ENCODE assay signal across 24 cellular contexts in the genomic region with DNA sequence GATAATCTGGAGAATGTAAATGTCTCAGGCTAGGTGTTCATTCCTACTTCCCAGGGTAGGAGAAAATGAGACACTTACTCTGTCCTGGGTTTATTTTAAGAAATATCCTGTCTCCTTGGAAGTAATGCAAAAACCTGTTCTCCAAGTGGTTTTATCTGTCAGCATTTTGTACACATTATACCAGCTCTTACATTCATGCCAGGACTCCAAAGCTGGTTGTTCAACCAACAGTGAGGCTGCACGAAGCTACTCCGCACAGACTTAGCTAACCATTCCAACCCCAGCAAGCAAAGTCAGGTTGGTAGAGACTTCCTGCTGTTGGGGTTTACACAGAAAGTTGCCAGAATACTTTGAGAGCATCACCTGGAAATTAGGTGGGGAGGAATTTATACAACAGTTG. TPM values are rescaled to one million over a fixed set of nuclear protein-coding genes. Genes with fewer than 3 reads are reported as not detected.
DNase-seq lines count a peak whose midpoint lies in the region; ATAC-seq, FAIRE-seq and TF ChIP-seq lines count a peak whose summit lies in the region.
"Had no signal": no experiment of that assay in that cellular context is flagged by ENCODE, and none has a peak within 500 bp of the region (broad histone marks: within the 10 kb centered on the region; RNA-seq: fewer than 3 reads in every experiment).

No MANE protein-coding gene starts in this region.

- H2AFZ ChIP-seq in H9 (ENCODE audit: low read length) (no peak overlapping the region), H1 (ENCODE audit: low read length) (no peak overlapping the region), trophoblast cell (ENCODE audit: insufficient read depth, low read length, poor library complexity) (no peak overlapping the region)

- H3K27me3 ChIP-seq in DOHH2 (ENCODE audit: control insufficient read depth, low read length) (no peaks in the 10 kb centered on the region), H9 (ENCODE audit: insufficient read depth, low read length) (no peaks in the 10 kb centered on the region), H1 (replicated peaks in 1 of 4; ENCODE audit: control insufficient read depth in 3 of 4, extremely low read depth in 1 of 4, insufficient read depth in 3 of 4, low read length in 3 of 4) (no peaks in the 10 kb centered on the region), trophoblast cell (ENCODE audit: insufficient read depth, low read length) (no peaks in the 10 kb centered on the region)
- H3K27me3 ChIP-seq: MG63 had no signal

- H3K36me3 ChIP-seq in DOHH2 (ENCODE audit: control insufficient read depth, low read length) = peaks cover 78% of the 10 kb centered on the region
- H3K36me3 ChIP-seq in H1 (ENCODE audit: control insufficient read depth in 2 of 4, insufficient read depth in 4 of 4, low read length in 3 of 4) = peaks cover 0 to 20% (median 4%) of the 10 kb centered on the region in 4 experiments; a peak in 4 of 8 replicates
- H3K36me3 ChIP-seq in trophoblast cell (ENCODE audit: control insufficient read depth in 1 of 2, insufficient read depth in 2 of 2, low read length in 2 of 2) = peaks cover 10 to 14% of the 10 kb centered on the region in 2 experiments

- CTCF ChIA-PET in H1 (lab: Charles Lee; ENCODE audit: partially characterized antibody) = interaction anchor here (0.9 to 3.8 kb wide), 2 partner anchors 31 to 168 kb away, joined by 3 to 16 read pairs; no protein-coding TSS in a partner anchor

- H3K4me3 ChIP-seq in DOHH2 (ENCODE audit: low read length) = no peak overlapping the region
- no peak overlapping the region for H3K4me3 ChIP-seq in H1 (ENCODE audit: extremely low read depth in 1 of 4, insufficient read depth in 2 of 4, low read depth in 3 of 4, low read length in 4 of 4)
- H3K4me3 ChIP-seq in trophoblast cell (ENCODE audit: low read depth, low read length) = no peak overlapping the region
- H3K4me3 ChIP-seq: MG63 had no signal

- no peak overlapping the region for H2BK15ac ChIP-seq in H9 (ENCODE audit: low read depth, low read length)
- H2BK15ac ChIP-seq in H1 (ENCODE audit: low read length) = no peak overlapping the region

- H2BK120ac ChIP-seq in H9 (ENCODE audit: low read depth, low read length, poor library complexity, severe bottlenecking) (no peak overlapping the region), H1 (replicated peaks; ENCODE audit: low read depth, low read length) (no peak overlapping the region), trophoblast cell (ENCODE audit: insufficient read depth, low read length, poor library complexity) (no peak overlapping the region)

- H3F3A ChIP-seq in DOHH2 (ENCODE audit: control insufficient read depth, insufficient read depth) = no peaks in the 10 kb centered on the region

- H3K18ac ChIP-seq in H9 (ENCODE audit: insufficient read length, low read depth, low read length) = no peak overlapping the region
- no peak overlapping the region for H3K18ac ChIP-seq in H1 (ENCODE audit: extremely low read depth, low read length)
- H3K18ac ChIP-seq in trophoblast cell (ENCODE audit: low read length) = no peak overlapping the region

- peaks cover 18 to 46% (median 25%) of the 10 kb centered on the region in 3 experiments for H3K36me3 Mint-ChIP-seq in H9 (ENCODE audit: insufficient read depth in 1 of 3, low read depth in 3 of 3)

- no peak overlapping the region for H2BK20ac ChIP-seq in H9 (ENCODE audit: low read depth, low read length, poor library complexity, severe bottlenecking)
- no peak overlapping the region for H2BK20ac ChIP-seq in H1 (ENCODE audit: low read length)

- H3K27ac ChIP-seq in DOHH2 (ENCODE audit: low read depth, low read length) (peak overlapping the region; percentile 39), H9 (ENCODE audit: insufficient read length, low read depth, low read length) (no peak overlapping the region), H1 (ENCODE audit: low read depth, low read length) (no peak overlapping the region), trophoblast cell (ENCODE audit: low read depth, low read length) (no peak overlapping the region)
- H3K27ac ChIP-seq: HL-60, KMS-11 had no signal

- no peak overlapping the region for H3K4me3 Mint-ChIP-seq in H9

- peaks cover 92% of the 10 kb centered on the region for H3K79me2 ChIP-seq in DOHH2 (ENCODE audit: control insufficient read depth, low read length)
- peaks cover 2% of the 10 kb centered on the region; the same call in 1 of the 2 replicates for H3K79me2 ChIP-seq in H9 (ENCODE audit: insufficient read depth, low read length)
- peaks cover 0 to 88% of the 10 kb centered on the region in 2 experiments for H3K79me2 ChIP-seq in H1 (ENCODE audit: control insufficient read depth in 1 of 2, insufficient read depth in 2 of 2, low read length in 2 of 2)
- peaks cover 2% of the 10 kb centered on the region for H3K79me2 ChIP-seq in trophoblast cell (ENCODE audit: control insufficient read depth, insufficient read depth, low read length, poor library complexity)

- no peak overlapping the region for H4K8ac ChIP-seq in H9 (replicated peaks; ENCODE audit: insufficient read length, low read depth, low read length)
- H4K8ac ChIP-seq in H1 (ENCODE audit: extremely low read depth, insufficient read depth, low read length) = no peak overlapping the region
- H4K8ac ChIP-seq in trophoblast cell (ENCODE audit: low read depth, low read length) = no peak overlapping the region

- no peak overlapping the region for H3K23ac ChIP-seq in H9 (ENCODE audit: insufficient read length, low read depth, low read length)
- H3K23ac ChIP-seq in H1 (ENCODE audit: insufficient read length) = no peak overlapping the region
- H3K23ac ChIP-seq in trophoblast cell (ENCODE audit: low read length) = no peak overlapping the region

- H3K4me1 ChIP-seq in DOHH2 (ENCODE audit: control insufficient read depth, low read length) = peaks cover 67% of the 10 kb centered on the region
- peaks cover 10% of the 10 kb centered on the region for H3K4me1 ChIP-seq in H9 (ENCODE audit: insufficient read depth, low read length)
- H3K4me1 ChIP-seq in H1 (replicated peaks in 1 of 4; ENCODE audit: control insufficient read depth in 3 of 4, insufficient read depth in 4 of 4, low read length in 3 of 4) = peaks cover 2 to 13% (median 8%) of the 10 kb centered on the region in 4 experiments; a peak in 6 of 7 replicates
- peaks cover 32 to 50% of the 10 kb centered on the region in 2 experiments for H3K4me1 ChIP-seq in trophoblast cell (ENCODE audit: control insufficient read depth in 1 of 2, insufficient read depth in 2 of 2, low read length in 2 of 2)

- H4K20me1 ChIP-seq in DOHH2 (ENCODE audit: control insufficient read depth, insufficient read depth, low read depth, low read length) (peaks cover 26% of the 10 kb centered on the region), H9 (ENCODE audit: control insufficient read depth, insufficient read depth, insufficient read length) (no peaks in the 10 kb centered on the region), H1 (replicated peaks in 1 of 2; ENCODE audit: control insufficient read depth in 1 of 2, insufficient read depth in 2 of 2, low read length in 2 of 2) (peaks cover 20 to 25% of the 10 kb centered on the region in 2 experiments)

- H4K91ac ChIP-seq in H9 (ENCODE audit: insufficient read length, low read depth, low read length) = no peak overlapping the region
- no peak overlapping the region for H4K91ac ChIP-seq in H1 (replicated peaks; ENCODE audit: insufficient read length, low read length)
- H4K91ac ChIP-seq in trophoblast cell (ENCODE audit: low read depth, low read length) = no peak overlapping the region

- H3K9me3 Mint-ChIP-seq in H9 = no peaks in the 10 kb centered on the region

- H2AK5ac ChIP-seq in H9 (ENCODE audit: insufficient read length, low read length) (no peak overlapping the region), H1 (ENCODE audit: low read depth, low read length) (no peak overlapping the region), trophoblast cell (ENCODE audit: low read length) (no peak overlapping the region)

- no peaks in the 10 kb centered on the region for H3K9me2 ChIP-seq in DOHH2 (replicated peaks; ENCODE audit: control insufficient read depth, low read length)
- H3K9me2 ChIP-seq: SK-N-SH had no signal

- H2BK5ac ChIP-seq in H9 (ENCODE audit: insufficient read length, low read length) (no peak overlapping the region), H1 (ENCODE audit: low read depth, low read length) (peak overlapping the region; percentile 35; the same call in 1 of the 2 replicates), trophoblast cell (ENCODE audit: low read depth, low read length, poor library complexity) (peak overlapping the region; percentile 4)

- POLR2A ChIA-PET in H1 (lab: Charles Lee; ENCODE audit: partially characterized antibody) = interaction anchor here (1.1 to 1.8 kb wide), 2 partner anchors 12 to 32 kb away, joined by 3 to 5 read pairs; no protein-coding TSS in a partner anchor

- no peak for ATAC-seq in GM19463 (IDR thresholded peaks at IDR 0.05; ENCODE audit: unreplicated experiment)
- ATAC-seq in HG03139 (IDR thresholded peaks at IDR 0.05; ENCODE audit: unreplicated experiment) = no peak

- H3T11ph ChIP-seq in H9 (ENCODE audit: low read length) = no peak overlapping the region

- no CpG with 5 or more reads among the region's 2 CpGs for WGBS in H9 (ENCODE audit: extremely low coverage, insufficient read length, low lambda C conversion rate)
- WGBS in H1 (ENCODE audit: extremely low coverage in 1 of 2, insufficient coverage in 1 of 2, insufficient read length in 1 of 2, insufficient replicate concordance in 2 of 2, low coverage in 1 of 2, low lambda C conversion rate in 2 of 2, missing lambda C conversion rate in 1 of 2), 2 experiments = 74% methylated on average over 2 of the region's 2 CpGs; no CpG with 5 or more reads in 1 of the 2 experiments
- WGBS in trophoblast cell (ENCODE audit: extremely low coverage, insufficient coverage, insufficient read length) = no CpG with 5 or more reads among the region's 2 CpGs

- H3K23me2 ChIP-seq in H9 (ENCODE audit: insufficient read length, low read depth, low read length, poor library complexity, severe bottlenecking) (no peaks in the 10 kb centered on the region), H1 (ENCODE audit: low read depth, low read length) (no peaks in the 10 kb centered on the region)

- peak overlapping the region; percentile 28 for H3K4me2 ChIP-seq in DOHH2 (ENCODE audit: low read length)
- no peak overlapping the region for H3K4me2 ChIP-seq in H9 (ENCODE audit: insufficient read depth, insufficient read length, low read length)
- no peak overlapping the region for H3K4me2 ChIP-seq in H1 (ENCODE audit: insufficient read depth in 1 of 2, low read depth in 2 of 2, low read length in 2 of 2)
- no peak overlapping the region for H3K4me2 ChIP-seq in trophoblast cell (ENCODE audit: low read length)
- H3K4me2 ChIP-seq: KMS-11, SK-N-SH had no signal

- H3K14ac ChIP-seq in H9 (ENCODE audit: insufficient read depth, low read length) (no peak overlapping the region), H1 (ENCODE audit: insufficient read length) (no peak overlapping the region), trophoblast cell (ENCODE audit: low read length) (no peak overlapping the region)

- TF ChIP-seq RAD21 in H1 (IDR thresholded peaks at IDR 0.05 in 1 of 2, conservative IDR thresholded peaks at IDR 0.05 in 1 of 2; ENCODE audit: low read depth in 2 of 2, low read length in 2 of 2) = no peak

- no peak overlapping the region for H2BK12ac ChIP-seq in H9 (ENCODE audit: insufficient read length, low read depth, low read length)
- no peak overlapping the region for H2BK12ac ChIP-seq in H1 (ENCODE audit: low read depth, low read length)
- no peak overlapping the region for H2BK12ac ChIP-seq in trophoblast cell (ENCODE audit: low read length)

- H3K27ac Mint-ChIP-seq in H9 = peak overlapping the region; percentile 44 to 91 (median 53); a peak in 4 of 7 replicates

- H3K9ac ChIP-seq in H9 (ENCODE audit: extremely low read depth, insufficient read length, low read length) = no peak overlapping the region
- no peak overlapping the region for H3K9ac ChIP-seq in H1 (replicated peaks in 1 of 4; ENCODE audit: extremely low read depth in 1 of 4, low read depth in 3 of 4, low read length in 3 of 4)
- no peak overlapping the region for H3K9ac ChIP-seq in trophoblast cell (ENCODE audit: low read length)
- H3K9ac ChIP-seq: KMS-11, SK-N-SH had no signal

- H3K79me1 ChIP-seq in H9 (ENCODE audit: insufficient read depth, low read depth, low read length, poor library complexity, severe bottlenecking) (peaks cover 3% of the 10 kb centered on the region), H1 (ENCODE audit: low read depth, low read length) (peaks cover 28% of the 10 kb centered on the region), trophoblast cell (ENCODE audit: low read length) (peaks cover 6% of the 10 kb centered on the region)

- no peaks in the 10 kb centered on the region for H3K27me3 Mint-ChIP-seq in H9 (ENCODE audit: low read depth)

- no peak overlapping the region for H3K4ac ChIP-seq in H9 (ENCODE audit: low read depth, low read length)
- H3K4ac ChIP-seq in H1 (replicated peaks; ENCODE audit: insufficient read length, low read depth, low read length) = no peak overlapping the region
- H3K4ac ChIP-seq in trophoblast cell (ENCODE audit: low read depth, low read length) = no peak overlapping the region

- H3K4me1 Mint-ChIP-seq in H9 = peaks cover 28 to 37% of the 10 kb centered on the region in 2 experiments

- DNase-seq in H9 = no peak
- no peak for DNase-seq in H1 (ENCODE audit: low read depth in 1 of 2, low spot score in 2 of 2)
- DNase-seq in trophoblast cell = no peak
- DNase-seq in islet precursor cell = no peak
- no peak for DNase-seq in NCI-H2227 (lab: John Stamatoyannopoulos, UW; ENCODE audit: unreplicated experiment)
- DNase-seq: ACHN, C1 segment of cervical spinal cord, DMS79 treated with DMSO at 0.1 percent for 48 hours, MG63, NCI-H1048, NCI-H1436, NCI-H2029, NCI-H2171, NCI-H446 treated with DMSO at 0.1 percent for 48 hours, NCI-H69, Right ventricle myocardium superior, SK-N-SH had no signal

- H4K12ac ChIP-seq in trophoblast cell (ENCODE audit: low read depth, low read length) = no peak overlapping the region

- no peak for FAIRE-seq in H1 (lab: Jason Lieb, UNC)
- FAIRE-seq: H54, RCC 7860 had no signal

- H4K5ac ChIP-seq in H9 (ENCODE audit: insufficient read length, low read depth, low read length) (no peak overlapping the region), H1 (ENCODE audit: insufficient read length, low read depth, low read length) (no peak overlapping the region)

- H3K56ac ChIP-seq in H9 (ENCODE audit: insufficient read length, low read depth, low read length) (no peak overlapping the region), H1 (replicated peaks; ENCODE audit: insufficient read length, low read depth, low read length) (no peak overlapping the region)

- H3K9me3 ChIP-seq in DOHH2 (ENCODE audit: control insufficient read depth, insufficient read depth, low read length) (no peaks in the 10 kb centered on the region), H9 (ENCODE audit: control insufficient read depth, low read depth, low read length) (no peaks in the 10 kb centered on the region), H1 (ENCODE audit: insufficient read depth in 2 of 2, low read depth in 1 of 2, low read length in 1 of 2) (no peaks in the 10 kb centered on the region), trophoblast cell (ENCODE audit: insufficient read depth, low read depth, low read length) (peaks cover 2% of the 10 kb centered on the region)
- H3K9me3 ChIP-seq: MG63, SK-N-SH had no signal

- no peak for TF ChIP-seq EP300 in H1 (IDR thresholded peaks at IDR 0.05; ENCODE audit: borderline replicate concordance in 1 of 2, low read depth in 2 of 2, low read length in 2 of 2)

- no peak for TF ChIP-seq POLR2A in H1 (IDR thresholded peaks at IDR 0.05; ENCODE audit: control extremely low read depth in 1 of 2, low read depth in 2 of 2, low read length in 2 of 2)

- TF ChIP-seq CTCF in DOHH2 (IDR thresholded peaks at IDR 0.05; ENCODE audit: low read depth, low read length, poor library complexity, severe bottlenecking) (no peak), H9 (conservative IDR thresholded peaks at IDR 0.05) (no peak), H1 (IDR thresholded peaks at IDR 0.05; ENCODE audit: control extremely low read depth in 1 of 3, insufficient read depth in 1 of 3, low read depth in 1 of 3, low read length in 3 of 3) (no peak)

RNA-seq across cellular contexts. Expression of a gene that starts 55.6 kb away (rescaled TPM):
- total RNA-seq in H9 (2021) = 109 TPM in 2 replicates
- total RNA-seq in H1 (2021; fragmentation: NEBNext Ultra II Directional; extraction: Animal tissue kit (Norgen Biotek cat#: 25700)) = 107 and 114 TPM in 2 replicates
- polyA plus RNA-seq in H1 (2011; rRNA removed) = 26.8 and 44.5 TPM in 2 replicates
- 24.8 TPM for polyA plus RNA-seq in H1 (2011; cell fraction: cytosol; rRNA removed)
- 56.4 TPM for polyA plus RNA-seq in H1 (2011; cell fraction: nucleus; rRNA removed)
- polyA plus RNA-seq in H1 (2012, experiment 1 of 2) = 39.3 to 50.8 TPM (median 47.6 TPM) in 4 replicates
- polyA plus RNA-seq in H1 (2012, experiment 2 of 2) = 32.9 TPM
- polyA plus RNA-seq in H1 (2013, experiment 1 of 2) = 65.9 TPM
- 59.6 TPM for polyA plus RNA-seq in H1 (2013, experiment 2 of 2)
- polyA minus RNA-seq in H1 (2011; rRNA and poly(A)+ RNA removed) = 65.5 and 70.8 TPM in 2 replicates
- 51.4 TPM for polyA minus RNA-seq in H1 (2011; cell fraction: cytosol; rRNA and poly(A)+ RNA removed)
- 52.4 TPM for polyA minus RNA-seq in H1 (2011; cell fraction: nucleus; rRNA and poly(A)+ RNA removed)
- polyA plus RNA-seq in trophoblast cell (2013) = 42.5 and 45.6 TPM in 2 replicates
